ENCODE assay signal across 1 cellular context in genomic region chr5:178365501-178366440, GRCh38.
TF ChIP-seq lines count a peak whose summit lies in the region.

No MANE protein-coding gene starts in this region.

TF ChIP-seq in H1, 55 proteins besides CTCF, POLR2A, EP300 and RAD21:
- TF ChIP-seq BCL11A (IDR thresholded peaks at IDR 0.05; ENCODE audit: low read depth in 2 of 2, low read length in 2 of 2) (no peak), CHD1 (IDR thresholded peaks at IDR 0.05; ENCODE audit: low read depth, low read length) (no peak), BRCA1 (IDR thresholded peaks at IDR 0.05; ENCODE audit: low read depth, low read length) (no peak), HDAC2 (IDR thresholded peaks at IDR 0.05; ENCODE audit: borderline replicate concordance in 1 of 2, low read depth in 2 of 2, low read length in 2 of 2) (no peak), TAF1 (IDR thresholded peaks at IDR 0.05; ENCODE audit: low read depth, low read length) (no peak), SUZ12 (IDR thresholded peaks at IDR 0.05; ENCODE audit: low read length) (no peak), CREB1 (IDR thresholded peaks at IDR 0.05) (no peak), TCF12 (IDR thresholded peaks at IDR 0.05; ENCODE audit: low read depth, low read length) (no peak), TAF7 (optimal IDR thresholded peaks at IDR 0.05; ENCODE audit: borderline replicate concordance, low read depth, low read length) (no peak)
